In the genomic region with DNA sequence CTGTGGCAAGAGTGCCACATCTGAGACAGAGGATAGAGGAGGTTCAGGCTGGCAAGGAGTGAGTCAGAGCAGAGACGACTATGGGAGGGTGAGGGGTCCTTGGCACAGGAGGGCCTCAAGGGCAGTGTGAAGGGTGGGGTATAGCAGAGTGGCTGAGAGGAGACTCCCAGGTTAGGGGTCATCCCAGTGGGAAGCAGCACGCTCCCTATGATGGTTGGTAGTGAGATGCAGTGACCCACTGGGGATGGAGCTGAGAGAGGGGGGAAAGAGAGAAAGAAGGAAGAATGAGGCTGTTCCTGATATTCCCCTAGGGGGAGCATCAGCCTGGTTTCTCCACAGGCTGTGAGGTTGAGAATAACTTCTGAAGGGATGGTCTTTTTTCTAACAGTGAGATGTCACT, we compare ENCODE assay signal across 11 cellular contexts.
DNase-seq lines count a peak whose midpoint lies in the region; ATAC-seq and TF ChIP-seq lines count a peak whose summit lies in the region.
"Had no signal": no experiment of that assay in that cellular context is flagged by ENCODE, and none has a peak within 500 bp of the region (broad histone marks: within the 10 kb centered on the region; RNA-seq: fewer than 3 reads in every experiment).

No MANE protein-coding gene starts in this region.

- TF ChIP-seq CTCF in foreskin fibroblast (IDR thresholded peaks at IDR 0.05; ENCODE audit: low read depth, low read length): peak; percentile 13

- H3K4me1 Mint-ChIP-seq in activated CD4-positive, alpha-beta T cell treated with anti-CD3 and anti-CD28 coated beads, Interleukin-2, amount 10 ng/mL, durations not matched to agents 7 days and 5 days: peaks cover 12% of the 10 kb centered on the region
- H3K4me1 Mint-ChIP-seq in stimulated activated naive CD8-positive, alpha-beta T cell treated with anti-CD3 and anti-CD28 coated beads, Interleukin-15, Interleukin-2, amounts not matched to agents 100 ng/mL and 50 ng/mL, for 24 hours (ENCODE audit: low read depth): peaks cover 46% of the 10 kb centered on the region

- no peak for ATAC-seq in HG03095 (IDR thresholded peaks at IDR 0.05; ENCODE audit: unreplicated experiment)
- ATAC-seq in GM19455 (IDR thresholded peaks at IDR 0.05; ENCODE audit: unreplicated experiment): no peak
- ATAC-seq: naive thymus-derived CD4-positive, alpha-beta T cell had no signal

- H3K4me3 Mint-ChIP-seq in activated CD4-positive, alpha-beta T cell treated with anti-CD3 and anti-CD28 coated beads, Interleukin-2, amount 10 ng/mL, durations not matched to agents 7 days and 5 days: no peak overlapping the region
- no peak overlapping the region for H3K4me3 Mint-ChIP-seq in stimulated activated naive CD8-positive, alpha-beta T cell treated with anti-CD3 and anti-CD28 coated beads, Interleukin-15, Interleukin-2, amounts not matched to agents 100 ng/mL and 50 ng/mL, for 24 hours
- H3K4me3 Mint-ChIP-seq: activated T-cell treated with anti-CD3 and anti-CD28 coated beads, Interleukin-2, amount 50 U/mL, for 4 hours; naive thymus-derived CD4-positive, alpha-beta T cell had no signal

- H3K27me3 Mint-ChIP-seq in activated CD4-positive, alpha-beta T cell treated with anti-CD3 and anti-CD28 coated beads, Interleukin-2, amount 10 ng/mL, durations not matched to agents 7 days and 5 days: no peaks in the 10 kb centered on the region
- no peaks in the 10 kb centered on the region for H3K27me3 Mint-ChIP-seq in stimulated activated naive CD8-positive, alpha-beta T cell treated with anti-CD3 and anti-CD28 coated beads, Interleukin-15, Interleukin-2, amounts not matched to agents 100 ng/mL and 50 ng/mL, for 24 hours
- H3K27me3 Mint-ChIP-seq: naive thymus-derived CD4-positive, alpha-beta T cell had no signal

- peak overlapping the region; percentile 54 for H3K27ac Mint-ChIP-seq in activated CD4-positive, alpha-beta T cell treated with anti-CD3 and anti-CD28 coated beads, Interleukin-2, amount 10 ng/mL, durations not matched to agents 7 days and 5 days
- H3K27ac Mint-ChIP-seq in stimulated activated naive CD8-positive, alpha-beta T cell treated with anti-CD3 and anti-CD28 coated beads, Interleukin-15, Interleukin-2, amounts not matched to agents 100 ng/mL and 50 ng/mL, for 24 hours: peak overlapping the region; percentile 43

- no peak overlapping the region for H3K4me3 ChIP-seq in foreskin fibroblast (ENCODE audit: low read depth in 1 of 2, low read length in 2 of 2)
- H3K4me3 ChIP-seq: SJSA1 had no signal

- POLR2A ChIA-PET in activated CD4-positive, alpha-beta T cell treated with anti-CD3 and anti-CD28 coated beads, Interleukin-2, amount 10 ng/mL, durations not matched to agents 7 days and 5 days (lab: Charles Lee): no interaction called here

- H3K9me3 Mint-ChIP-seq in activated CD4-positive, alpha-beta T cell treated with anti-CD3 and anti-CD28 coated beads, Interleukin-2, amount 10 ng/mL, durations not matched to agents 7 days and 5 days: no peaks in the 10 kb centered on the region
- no peaks in the 10 kb centered on the region for H3K9me3 Mint-ChIP-seq in stimulated activated naive CD8-positive, alpha-beta T cell treated with anti-CD3 and anti-CD28 coated beads, Interleukin-15, Interleukin-2, amounts not matched to agents 100 ng/mL and 50 ng/mL, for 24 hours
- H3K9me3 Mint-ChIP-seq: activated T-cell treated with anti-CD3 and anti-CD28 coated beads, Interleukin-2, amount 50 U/mL, for 4 hours; naive thymus-derived CD4-positive, alpha-beta T cell had no signal

- CTCF ChIA-PET in activated CD4-positive, alpha-beta T cell treated with anti-CD3 and anti-CD28 coated beads, Interleukin-2, amount 10 ng/mL, durations not matched to agents 7 days and 5 days (lab: Charles Lee): no interaction called here

- peaks cover 3% of the 10 kb centered on the region for H3K36me3 Mint-ChIP-seq in activated CD4-positive, alpha-beta T cell treated with anti-CD3 and anti-CD28 coated beads, Interleukin-2, amount 10 ng/mL, durations not matched to agents 7 days and 5 days (ENCODE audit: low read depth)
- peaks cover 35% of the 10 kb centered on the region for H3K36me3 Mint-ChIP-seq in stimulated activated naive CD8-positive, alpha-beta T cell treated with anti-CD3 and anti-CD28 coated beads, Interleukin-15, Interleukin-2, amounts not matched to agents 100 ng/mL and 50 ng/mL, for 24 hours (ENCODE audit: low read depth)

- DNase-seq in activated CD4-positive, alpha-beta T cell treated with anti-CD3 and anti-CD28 coated beads, Interleukin-2, amount 10 ng/mL, durations not matched to agents 7 days and 5 days: no peak
- DNase-seq in activated CD4-positive, alpha-beta T cell treated with anti-CD3 and anti-CD28 coated beads, Interleukin-2, amount 50 U/mL, for 4 hours: no peak
- DNase-seq in NCI-H774 (lab: John Stamatoyannopoulos, UW) (peak; percentile 14), foreskin fibroblast (peak in 1 of 2 donors; percentile 37), DMS153 treated with DMSO at 0.1 percent for 48 hours (lab: John Stamatoyannopoulos, UW; ENCODE audit: unreplicated experiment) (no peak)
- DNase-seq: activated T-cell treated with anti-CD3 and anti-CD28 coated beads, Interleukin-2, amount 50 U/mL, for 4 hours; naive thymus-derived CD4-positive, alpha-beta T cell had no signal
